1 cellular context compared by ENCODE assay signal in genomic region chr10:133357293-133358151, GRCh38.
TF ChIP-seq lines count a peak whose summit lies in the region.

A gene with protein sequence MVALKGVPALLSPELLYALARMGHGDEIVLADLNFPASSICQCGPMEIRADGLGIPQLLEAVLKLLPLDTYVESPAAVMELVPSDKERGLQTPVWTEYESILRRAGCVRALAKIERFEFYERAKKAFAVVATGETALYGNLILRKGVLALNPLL (minus strand): TSS chr10:133358019. CDS start chr10:133358007, 12 bp downstream.

TF ChIP-seq in HepG2, 621 proteins besides CTCF, POLR2A, EP300 and RAD21 (continued from another document and continues in another):
- TF ChIP-seq THAP7 (CRISPR knock-in tag; IDR thresholded peaks at IDR 0.05) (no peak), NFAT5 (CRISPR knock-in tag; IDR thresholded peaks at IDR 0.05) (no peak), PAX8 (CRISPR knock-in tag; IDR thresholded peaks at IDR 0.05; ENCODE audit: borderline replicate concordance) (no peak), NR2C2 (CRISPR knock-in tag; IDR thresholded peaks at IDR 0.05; ENCODE audit: borderline replicate concordance) (no peak), ZBTB7A (CRISPR knock-in tag; IDR thresholded peaks at IDR 0.05) (peak; percentile 89), SIN3B (IDR thresholded peaks at IDR 0.05; ENCODE audit: low read length) (no peak), PCBP1 (IDR thresholded peaks at IDR 0.05; ENCODE audit: borderline replicate concordance, low read depth, low read length) (0 out of 2 replicates have a peak, but pooled peaks have one; percentile 48), HES4 (CRISPR knock-in tag; IDR thresholded peaks at IDR 0.05; ENCODE audit: borderline replicate concordance) (peak; percentile 76), ZNF672 (CRISPR knock-in tag; IDR thresholded peaks at IDR 0.05) (no peak), MLLT10 (CRISPR knock-in tag; IDR thresholded peaks at IDR 0.05) (no peak), KLF16 (CRISPR knock-in tag; IDR thresholded peaks at IDR 0.05) (peak in 1 of 2 experiments; percentile 55; a peak in 1 of 4 replicates), ZNF770 (CRISPR knock-in tag; IDR thresholded peaks at IDR 0.05) (no peak), ZSCAN25 (CRISPR knock-in tag; IDR thresholded peaks at IDR 0.05) (peak; percentile 58; the same call in 1 of the 2 replicates), MEIS2 (CRISPR knock-in tag; IDR thresholded peaks at IDR 0.05) (no peak), ZNF564 (CRISPR knock-in tag; IDR thresholded peaks at IDR 0.05) (no peak; the same call in 1 of the 2 replicates), ZNF747 (CRISPR knock-in tag; IDR thresholded peaks at IDR 0.05; ENCODE audit: borderline replicate concordance) (no peak), SKI (IDR thresholded peaks at IDR 0.05; ENCODE audit: partially characterized antibody) (no peak), DNMT1 (CRISPR knock-in tag; IDR thresholded peaks at IDR 0.05) (no peak), PHF8 (CRISPR knock-in tag; IDR thresholded peaks at IDR 0.05) (peak; percentile 86), ZNF138 (CRISPR knock-in tag; IDR thresholded peaks at IDR 0.05; ENCODE audit: low read depth) (no peak; the same call in 1 of the 2 replicates), SATB2 (CRISPR knock-in tag; IDR thresholded peaks at IDR 0.05) (no peak; the same call in 1 of the 2 replicates), ZSCAN22 (CRISPR knock-in tag; IDR thresholded peaks at IDR 0.05) (no peak), HNF4G (IDR thresholded peaks at IDR 0.05; ENCODE audit: borderline replicate concordance, low read depth, low read length) (no peak), HNF4G (CRISPR knock-in tag; IDR thresholded peaks at IDR 0.05; ENCODE audit: borderline replicate concordance, low read depth) (no peak), NFE2L1 (CRISPR knock-in tag; IDR thresholded peaks at IDR 0.05; ENCODE audit: borderline replicate concordance) (no peak), ZNF546 (CRISPR knock-in tag; conservative IDR thresholded peaks at IDR 0.05) (peak; percentile 22; the same call in 1 of the 2 replicates), SNAI1 (CRISPR knock-in tag; IDR thresholded peaks at IDR 0.05; ENCODE audit: borderline replicate concordance) (no peak), KDM4B (CRISPR knock-in tag; IDR thresholded peaks at IDR 0.05) (no peak), TFE3 (CRISPR knock-in tag; IDR thresholded peaks at IDR 0.05) (no peak)
- TF ChIP-seq, protein P1, sequence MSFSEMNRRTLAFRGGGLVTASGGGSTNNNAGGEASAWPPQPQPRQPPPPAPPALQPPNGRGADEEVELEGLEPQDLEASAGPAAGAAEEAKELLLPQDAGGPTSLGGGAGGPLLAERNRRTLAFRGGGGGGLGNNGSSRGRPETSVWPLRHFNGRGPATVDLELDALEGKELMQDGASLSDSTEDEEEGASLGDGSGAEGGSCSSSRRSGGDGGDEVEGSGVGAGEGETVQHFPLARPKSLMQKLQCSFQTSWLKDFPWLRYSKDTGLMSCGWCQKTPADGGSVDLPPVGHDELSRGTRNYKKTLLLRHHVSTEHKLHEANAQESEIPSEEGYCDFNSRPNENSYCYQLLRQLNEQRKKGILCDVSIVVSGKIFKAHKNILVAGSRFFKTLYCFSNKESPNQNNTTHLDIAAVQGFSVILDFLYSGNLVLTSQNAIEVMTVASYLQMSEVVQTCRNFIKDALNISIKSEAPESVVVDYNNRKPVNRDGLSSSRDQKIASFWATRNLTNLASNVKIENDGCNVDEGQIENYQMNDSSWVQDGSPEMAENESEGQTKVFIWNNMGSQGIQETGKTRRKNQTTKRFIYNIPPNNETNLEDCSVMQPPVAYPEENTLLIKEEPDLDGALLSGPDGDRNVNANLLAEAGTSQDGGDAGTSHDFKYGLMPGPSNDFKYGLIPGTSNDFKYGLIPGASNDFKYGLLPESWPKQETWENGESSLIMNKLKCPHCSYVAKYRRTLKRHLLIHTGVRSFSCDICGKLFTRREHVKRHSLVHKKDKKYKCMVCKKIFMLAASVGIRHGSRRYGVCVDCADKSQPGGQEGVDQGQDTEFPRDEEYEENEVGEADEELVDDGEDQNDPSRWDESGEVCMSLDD (CRISPR knock-in tag; IDR thresholded peaks at IDR 0.05; ENCODE audit: borderline replicate concordance) = no peak
- TF ChIP-seq, protein P2, sequence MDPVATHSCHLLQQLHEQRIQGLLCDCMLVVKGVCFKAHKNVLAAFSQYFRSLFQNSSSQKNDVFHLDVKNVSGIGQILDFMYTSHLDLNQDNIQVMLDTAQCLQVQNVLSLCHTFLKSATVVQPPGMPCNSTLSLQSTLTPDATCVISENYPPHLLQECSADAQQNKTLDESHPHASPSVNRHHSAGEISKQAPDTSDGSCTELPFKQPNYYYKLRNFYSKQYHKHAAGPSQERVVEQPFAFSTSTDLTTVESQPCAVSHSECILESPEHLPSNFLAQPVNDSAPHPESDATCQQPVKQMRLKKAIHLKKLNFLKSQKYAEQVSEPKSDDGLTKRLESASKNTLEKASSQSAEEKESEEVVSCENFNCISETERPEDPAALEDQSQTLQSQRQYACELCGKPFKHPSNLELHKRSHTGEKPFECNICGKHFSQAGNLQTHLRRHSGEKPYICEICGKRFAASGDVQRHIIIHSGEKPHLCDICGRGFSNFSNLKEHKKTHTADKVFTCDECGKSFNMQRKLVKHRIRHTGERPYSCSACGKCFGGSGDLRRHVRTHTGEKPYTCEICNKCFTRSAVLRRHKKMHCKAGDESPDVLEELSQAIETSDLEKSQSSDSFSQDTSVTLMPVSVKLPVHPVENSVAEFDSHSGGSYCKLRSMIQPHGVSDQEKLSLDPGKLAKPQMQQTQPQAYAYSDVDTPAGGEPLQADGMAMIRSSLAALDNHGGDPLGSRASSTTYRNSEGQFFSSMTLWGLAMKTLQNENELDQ (CRISPR knock-in tag; IDR thresholded peaks at IDR 0.05; ENCODE audit: borderline replicate concordance) = no peak
- TF ChIP-seq, protein P3, sequence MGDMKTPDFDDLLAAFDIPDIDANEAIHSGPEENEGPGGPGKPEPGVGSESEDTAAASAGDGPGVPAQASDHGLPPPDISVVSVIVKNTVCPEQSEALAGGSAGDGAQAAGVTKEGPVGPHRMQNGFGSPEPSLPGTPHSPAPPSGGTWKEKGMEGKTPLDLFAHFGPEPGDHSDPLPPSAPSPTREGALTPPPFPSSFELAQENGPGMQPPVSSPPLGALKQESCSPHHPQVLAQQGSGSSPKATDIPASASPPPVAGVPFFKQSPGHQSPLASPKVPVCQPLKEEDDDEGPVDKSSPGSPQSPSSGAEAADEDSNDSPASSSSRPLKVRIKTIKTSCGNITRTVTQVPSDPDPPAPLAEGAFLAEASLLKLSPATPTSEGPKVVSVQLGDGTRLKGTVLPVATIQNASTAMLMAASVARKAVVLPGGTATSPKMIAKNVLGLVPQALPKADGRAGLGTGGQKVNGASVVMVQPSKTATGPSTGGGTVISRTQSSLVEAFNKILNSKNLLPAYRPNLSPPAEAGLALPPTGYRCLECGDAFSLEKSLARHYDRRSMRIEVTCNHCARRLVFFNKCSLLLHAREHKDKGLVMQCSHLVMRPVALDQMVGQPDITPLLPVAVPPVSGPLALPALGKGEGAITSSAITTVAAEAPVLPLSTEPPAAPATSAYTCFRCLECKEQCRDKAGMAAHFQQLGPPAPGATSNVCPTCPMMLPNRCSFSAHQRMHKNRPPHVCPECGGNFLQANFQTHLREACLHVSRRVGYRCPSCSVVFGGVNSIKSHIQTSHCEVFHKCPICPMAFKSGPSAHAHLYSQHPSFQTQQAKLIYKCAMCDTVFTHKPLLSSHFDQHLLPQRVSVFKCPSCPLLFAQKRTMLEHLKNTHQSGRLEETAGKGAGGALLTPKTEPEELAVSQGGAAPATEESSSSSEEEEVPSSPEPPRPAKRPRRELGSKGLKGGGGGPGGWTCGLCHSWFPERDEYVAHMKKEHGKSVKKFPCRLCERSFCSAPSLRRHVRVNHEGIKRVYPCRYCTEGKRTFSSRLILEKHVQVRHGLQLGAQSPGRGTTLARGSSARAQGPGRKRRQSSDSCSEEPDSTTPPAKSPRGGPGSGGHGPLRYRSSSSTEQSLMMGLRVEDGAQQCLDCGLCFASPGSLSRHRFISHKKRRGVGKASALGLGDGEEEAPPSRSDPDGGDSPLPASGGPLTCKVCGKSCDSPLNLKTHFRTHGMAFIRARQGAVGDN (CRISPR knock-in tag; IDR thresholded peaks at IDR 0.05) = peak; percentile 93
- TF ChIP-seq, protein P4, sequence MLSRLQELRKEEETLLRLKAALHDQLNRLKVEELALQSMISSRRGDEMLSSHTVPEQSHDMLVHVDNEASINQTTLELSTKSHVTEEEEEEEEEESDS (CRISPR knock-in tag; IDR thresholded peaks at IDR 0.05; ENCODE audit: borderline replicate concordance) = no peak
- TF ChIP-seq, protein P5, sequence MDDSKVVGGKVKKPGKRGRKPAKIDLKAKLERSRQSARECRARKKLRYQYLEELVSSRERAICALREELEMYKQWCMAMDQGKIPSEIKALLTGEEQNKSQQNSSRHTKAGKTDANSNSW (CRISPR knock-in tag; IDR thresholded peaks at IDR 0.05; ENCODE audit: borderline replicate concordance) = 0 out of 2 replicates have a peak, but pooled peaks have one; percentile 54
- TF ChIP-seq, protein P6, sequence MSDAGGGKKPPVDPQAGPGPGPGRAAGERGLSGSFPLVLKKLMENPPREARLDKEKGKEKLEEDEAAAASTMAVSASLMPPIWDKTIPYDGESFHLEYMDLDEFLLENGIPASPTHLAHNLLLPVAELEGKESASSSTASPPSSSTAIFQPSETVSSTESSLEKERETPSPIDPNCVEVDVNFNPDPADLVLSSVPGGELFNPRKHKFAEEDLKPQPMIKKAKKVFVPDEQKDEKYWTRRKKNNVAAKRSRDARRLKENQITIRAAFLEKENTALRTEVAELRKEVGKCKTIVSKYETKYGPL (CRISPR knock-in tag; IDR thresholded peaks at IDR 0.05) = no peak
- TF ChIP-seq, protein P7, sequence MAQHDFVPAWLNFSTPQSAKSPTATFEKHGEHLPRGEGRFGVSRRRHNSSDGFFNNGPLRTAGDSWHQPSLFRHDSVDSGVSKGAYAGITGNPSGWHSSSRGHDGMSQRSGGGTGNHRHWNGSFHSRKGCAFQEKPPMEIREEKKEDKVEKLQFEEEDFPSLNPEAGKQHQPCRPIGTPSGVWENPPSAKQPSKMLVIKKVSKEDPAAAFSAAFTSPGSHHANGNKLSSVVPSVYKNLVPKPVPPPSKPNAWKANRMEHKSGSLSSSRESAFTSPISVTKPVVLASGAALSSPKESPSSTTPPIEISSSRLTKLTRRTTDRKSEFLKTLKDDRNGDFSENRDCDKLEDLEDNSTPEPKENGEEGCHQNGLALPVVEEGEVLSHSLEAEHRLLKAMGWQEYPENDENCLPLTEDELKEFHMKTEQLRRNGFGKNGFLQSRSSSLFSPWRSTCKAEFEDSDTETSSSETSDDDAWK (CRISPR knock-in tag; IDR thresholded peaks at IDR 0.05) = no peak
